ENCODE assay signal across 11 cellular contexts in genomic region chr3:150956376-150956775, GRCh38. TPM values are rescaled to one million over a fixed set of nuclear protein-coding genes. Genes with fewer than 3 reads are reported as not detected.
DNase-seq lines count a peak whose midpoint lies in the region; TF ChIP-seq lines count a peak whose summit lies in the region.
"Had no signal": no experiment of that assay in that cellular context is flagged by ENCODE, and none has a peak within 500 bp of the region (broad histone marks: within the 10 kb centered on the region; RNA-seq: fewer than 3 reads in every experiment).

No MANE protein-coding gene starts in this region.

- H3K18ac ChIP-seq in trophoblast cell (ENCODE audit: low read length): no peak overlapping the region

- H2BK12ac ChIP-seq in trophoblast cell (ENCODE audit: low read length): no peak overlapping the region

- H3F3A ChIP-seq in GM23248 (ENCODE audit: insufficient read depth): no peaks in the 10 kb centered on the region

- WGBS in GM23248 (ENCODE audit: low coverage in 1 of 2, low lambda C conversion rate in 2 of 2, missing lambda C conversion rate in 2 of 2), 2 experiments: 18 to 21% methylated on average over 6 of the region's 6 CpGs
- no CpG with 5 or more reads among the region's 6 CpGs for WGBS in trophoblast cell (ENCODE audit: extremely low coverage, insufficient coverage, insufficient read length)
- 40 to 45% methylated on average over 6 of the region's 6 CpGs for WGBS in transverse colon (ENCODE audit: low coverage in 1 of 2), 2 donors

- no peaks in the 10 kb centered on the region for H3K36me3 ChIP-seq in GM23248 (ENCODE audit: low read depth)
- H3K36me3 ChIP-seq in trophoblast cell (ENCODE audit: control insufficient read depth in 1 of 2, insufficient read depth in 2 of 2, low read length in 2 of 2): no peaks in the 10 kb centered on the region
- no peaks in the 10 kb centered on the region for H3K36me3 ChIP-seq in transverse colon
- H3K36me3 ChIP-seq in SJCRH30: no peaks in the 10 kb centered on the region

- TF ChIP-seq CTCF in NB4 (IDR thresholded peaks at IDR 0.05; ENCODE audit: low read depth, low read length): no peak
- TF ChIP-seq CTCF in choroid plexus epithelial cell (conservative IDR thresholded peaks at IDR 0.05; ENCODE audit: low read depth, low read length): no peak
- TF ChIP-seq CTCF in transverse colon (IDR thresholded peaks at IDR 0.05): no peak

- H3K14ac ChIP-seq in trophoblast cell (ENCODE audit: low read length): no peak overlapping the region

- H3K27ac ChIP-seq in GM23248: no peak overlapping the region
- no peak overlapping the region for H3K27ac ChIP-seq in trophoblast cell (ENCODE audit: low read depth, low read length)
- H3K27ac ChIP-seq in transverse colon: no peak overlapping the region
- H3K27ac ChIP-seq in SJCRH30: no peak overlapping the region
- H3K27ac ChIP-seq: KMS-11 had no signal

- DNase-seq in GM23248: peak; percentile 73
- DNase-seq in NB4 (ENCODE audit: low read depth): peak; percentile 14
- DNase-seq in choroid plexus epithelial cell (ENCODE audit: low read depth): peak; percentile 55
- DNase-seq in trophoblast cell: peak; percentile 46 to 83
- DNase-seq in transverse colon: no peak
- no peak for DNase-seq in SJCRH30
- no peak for DNase-seq in mesenteric fat pad (ENCODE audit: low spot score)
- DNase-seq: Calu3 had no signal

- no peak for TF ChIP-seq POLR2A in NB4 (IDR thresholded peaks at IDR 0.05; ENCODE audit: extremely low read depth, insufficient read length)
- TF ChIP-seq POLR2A in transverse colon (IDR thresholded peaks at IDR 0.05): no peak

- H2BK120ac ChIP-seq in trophoblast cell (ENCODE audit: insufficient read depth, low read length, poor library complexity): no peak overlapping the region

- no peak overlapping the region for H4K12ac ChIP-seq in trophoblast cell (ENCODE audit: low read depth, low read length)

- H2AFZ ChIP-seq in GM23248: no peak overlapping the region
- no peak overlapping the region for H2AFZ ChIP-seq in trophoblast cell (ENCODE audit: insufficient read depth, low read length, poor library complexity)

- H3K4me3 ChIP-seq in GM23248 (no peak overlapping the region), NB4 (ENCODE audit: low read depth, low read length) (no peak overlapping the region), choroid plexus epithelial cell (ENCODE audit: low read depth, low read length) (no peak overlapping the region), trophoblast cell (ENCODE audit: low read depth, low read length) (no peak overlapping the region), transverse colon (no peak overlapping the region), SJCRH30 (no peak overlapping the region)

- no peaks in the 10 kb centered on the region for H3K9me2 ChIP-seq in GM23248 (ENCODE audit: insufficient read depth)

- no peak overlapping the region for H3K23ac ChIP-seq in trophoblast cell (ENCODE audit: low read length)

- no peaks in the 10 kb centered on the region for H4K20me1 ChIP-seq in GM23248 (ENCODE audit: insufficient read depth)

- no peak overlapping the region for H3K4ac ChIP-seq in trophoblast cell (ENCODE audit: low read depth, low read length)

- H3K79me2 ChIP-seq in GM23248 (ENCODE audit: insufficient read depth) (no peaks in the 10 kb centered on the region), trophoblast cell (ENCODE audit: control insufficient read depth, insufficient read depth, low read length, poor library complexity) (no peaks in the 10 kb centered on the region)

- no peak overlapping the region for H4K8ac ChIP-seq in trophoblast cell (ENCODE audit: low read depth, low read length)

- H3K27me3 ChIP-seq in GM23248 (replicated peaks; ENCODE audit: insufficient read depth) (peaks cover 58% of the 10 kb centered on the region), trophoblast cell (ENCODE audit: insufficient read depth, low read length) (no peaks in the 10 kb centered on the region), transverse colon (no peaks in the 10 kb centered on the region), SJCRH30 (peaks cover 4% of the 10 kb centered on the region; the same call in 1 of the 2 replicates)

- H3K9ac ChIP-seq in GM23248 (no peak overlapping the region), trophoblast cell (ENCODE audit: low read length) (no peak overlapping the region)
- H3K9ac ChIP-seq: KMS-11 had no signal

- no peak overlapping the region for H2AK5ac ChIP-seq in trophoblast cell (ENCODE audit: low read length)

- H3K79me1 ChIP-seq in trophoblast cell (ENCODE audit: low read length): no peaks in the 10 kb centered on the region

- H3K9me3 ChIP-seq in GM23248 (ENCODE audit: low read depth) (no peaks in the 10 kb centered on the region), trophoblast cell (ENCODE audit: insufficient read depth, low read depth, low read length) (no peaks in the 10 kb centered on the region), transverse colon (no peaks in the 10 kb centered on the region), SJCRH30 (replicated peaks) (no peaks in the 10 kb centered on the region)

- in situ Hi-C loops in GM23248 (cut with MboI): no loop called here
- in situ Hi-C loops in transverse colon (cut with MboI; ENCODE audit: low pct_ligation_motif_present in 1 of 4, low pct_unique_long_range_greater_than_20kb in 1 of 4, low sequenced_read_pairs in 3 of 4): no loop called here

- H3K4me2 ChIP-seq in GM23248 (ENCODE audit: unreplicated experiment) (no peak overlapping the region), trophoblast cell (ENCODE audit: low read length) (no peak overlapping the region)
- H3K4me2 ChIP-seq: KMS-11 had no signal

- H4K91ac ChIP-seq in trophoblast cell (ENCODE audit: low read depth, low read length): no peak overlapping the region

- H3K4me1 ChIP-seq in GM23248 (ENCODE audit: insufficient read depth): no peaks in the 10 kb centered on the region
- no peaks in the 10 kb centered on the region for H3K4me1 ChIP-seq in trophoblast cell (ENCODE audit: control insufficient read depth in 1 of 2, insufficient read depth in 2 of 2, low read length in 2 of 2)
- no peaks in the 10 kb centered on the region for H3K4me1 ChIP-seq in transverse colon
- no peaks in the 10 kb centered on the region for H3K4me1 ChIP-seq in SJCRH30

- no peak overlapping the region for H2BK5ac ChIP-seq in trophoblast cell (ENCODE audit: low read depth, low read length, poor library complexity)

- TF ChIP-seq EP300 in transverse colon (IDR thresholded peaks at IDR 0.05; ENCODE audit: low read depth): no peak

- intact Hi-C loops in transverse colon (cut with DNase I; ENCODE audit: low total_unique reads): no loop called here

RNA-seq across cellular contexts. Expression of gene CLRN1, which starts 16.2 kb away (rescaled TPM):
- not detected in 2 replicates for total RNA-seq in GM23248 (2014; rRNA removed; shearing (Covaris generic))
- polyA plus RNA-seq in GM23248 (2016; fragmentation: Nextera tagmentation; extraction: Ambion mirVana): not detected in 2 replicates
- not detected in 2 replicates for polyA plus RNA-seq in trophoblast cell (2013)
- total RNA-seq in transverse colon (under 1 TPM in 1 of 4 donors, not detected in 3; 0.14 TPM), mesenteric fat pad (not detected)
- not detected in 2 replicates for total RNA-seq in SJCRH30 (2014; rRNA removed; shearing (Covaris generic))
- total RNA-seq: Calu3, pulmonary artery endothelial cell, subcutaneous adipose tissue had no signal

RNA-seq across cellular contexts. Expression of gene MINDY4B, which starts 51.1 kb away (rescaled TPM):
- not detected in 2 replicates for total RNA-seq in GM23248 (2014; rRNA removed; shearing (Covaris generic))
- not detected in 2 replicates for polyA plus RNA-seq in GM23248 (2016; fragmentation: Nextera tagmentation; extraction: Ambion mirVana)
- polyA plus RNA-seq in trophoblast cell (2013): not detected in 2 replicates
- total RNA-seq in transverse colon: not detected
- total RNA-seq in SJCRH30 (2014; rRNA removed; shearing (Covaris generic)): not detected in 2 replicates
- total RNA-seq in mesenteric fat pad: not detected
- total RNA-seq: Calu3, pulmonary artery endothelial cell, subcutaneous adipose tissue had no signal

Comparison
In these comparisons a context has a peak if more than half of its experiments do, and no peak if none do; other contexts are left out.
1. DNase-seq: peak in GM23248 (single experiment), NB4 (single experiment), choroid plexus epithelial cell (single experiment) and trophoblast cell (2 of 2); none in transverse colon (single experiment), SJCRH30 (0 of 2) and mesenteric fat pad (single experiment).